Comparison of ENCODE assay signal across 17 cellular contexts in the genomic region with DNA sequence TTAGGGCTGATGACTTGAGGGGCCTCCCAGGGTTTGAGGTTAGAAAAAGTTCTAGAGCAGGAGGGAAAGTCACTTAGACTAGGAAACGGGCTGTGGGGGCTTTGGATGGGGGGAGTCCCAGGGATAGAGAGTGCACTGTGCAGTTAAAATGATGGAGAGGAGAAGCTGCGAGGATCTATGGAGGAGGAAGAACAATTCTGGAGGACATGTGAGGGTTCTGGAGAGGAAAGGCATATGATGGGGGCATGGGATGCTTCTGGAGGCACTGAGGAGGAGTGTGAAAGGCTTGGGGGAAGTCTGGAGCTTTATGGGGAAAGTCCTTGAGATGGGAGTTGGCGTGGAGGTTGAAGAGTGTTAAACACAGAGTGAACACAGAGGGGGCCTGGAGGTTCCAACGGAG. TPM values are rescaled to one million over a fixed set of nuclear protein-coding genes. Genes with fewer than 3 reads are reported as not detected.
A peak's percentile ranks its signal among the peaks of the same experiment; 100 is the strongest.
DNase-seq lines count a peak whose midpoint lies in the region; ATAC-seq and TF ChIP-seq lines count a peak whose summit lies in the region.
"Had no signal": no experiment of that assay in that cellular context is flagged by ENCODE, and none has a peak within 500 bp of the region (broad histone marks: within the 10 kb centered on the region; RNA-seq: fewer than 3 reads in every experiment).

No MANE protein-coding gene starts in this region.

- peak overlapping the region; percentile 80 for H3K4me3 Mint-ChIP-seq in activated CD4-positive, alpha-beta T cell treated with anti-CD3 and anti-CD28 coated beads, Interleukin-2, amount 10 ng/mL, durations not matched to agents 24 days and 14 days
- H3K4me3 Mint-ChIP-seq in IgD-negative memory B cell (peak overlapping the region; percentile 55 to 86 (median 72)), neural progenitor cell (peak overlapping the region; percentile 79)

- H3K4me1 ChIP-seq in neural progenitor cell: peaks cover 9% of the 10 kb centered on the region

- H3K27me3 ChIP-seq in dorsolateral prefrontal cortex (no peaks in the 10 kb centered on the region), neural progenitor cell (peaks cover 29% of the 10 kb centered on the region)

- H3K27me3 Mint-ChIP-seq in activated CD4-positive, alpha-beta T cell treated with anti-CD3 and anti-CD28 coated beads, Interleukin-2, amount 10 ng/mL, durations not matched to agents 24 days and 14 days: peaks cover 20% of the 10 kb centered on the region
- peaks cover 13% of the 10 kb centered on the region for H3K27me3 Mint-ChIP-seq in IgD-negative memory B cell
- H3K27me3 Mint-ChIP-seq in neural progenitor cell (ENCODE audit: insufficient read depth, low read depth): peaks cover 35% of the 10 kb centered on the region

- H3K4me3 ChIP-seq in dorsolateral prefrontal cortex (peak overlapping the region in 42 of 59 donors; percentile 5 to 71 (median 50)), neural progenitor cell (no peak overlapping the region)
- H3K4me3 ChIP-seq: transverse colon had no signal

- peaks cover 47% of the 10 kb centered on the region for H4K20me1 ChIP-seq in neural progenitor cell (ENCODE audit: low read depth)

- peak overlapping the region; percentile 72 for H3K4me2 ChIP-seq in neural progenitor cell

- H2AFZ ChIP-seq in neural progenitor cell (replicated peaks): no peak overlapping the region

- H3F3A ChIP-seq in neural progenitor cell (ENCODE audit: low read depth): peaks cover 25% of the 10 kb centered on the region

- H3K36me3 Mint-ChIP-seq in activated CD4-positive, alpha-beta T cell treated with anti-CD3 and anti-CD28 coated beads, Interleukin-2, amount 10 ng/mL, durations not matched to agents 24 days and 14 days (ENCODE audit: low read depth): peaks cover 23% of the 10 kb centered on the region
- H3K36me3 Mint-ChIP-seq in IgD-negative memory B cell: peaks cover 12% of the 10 kb centered on the region
- no peaks in the 10 kb centered on the region for H3K36me3 Mint-ChIP-seq in neural progenitor cell

- H3K4me1 Mint-ChIP-seq in activated CD4-positive, alpha-beta T cell treated with anti-CD3 and anti-CD28 coated beads, Interleukin-2, amount 10 ng/mL, durations not matched to agents 24 days and 14 days: peaks cover 53% of the 10 kb centered on the region
- peaks cover 13 to 36% (median 27%) of the 10 kb centered on the region in 3 donors for H3K4me1 Mint-ChIP-seq in IgD-negative memory B cell
- H3K4me1 Mint-ChIP-seq in neural progenitor cell: peaks cover 46% of the 10 kb centered on the region

- H3K27ac ChIP-seq in dorsolateral prefrontal cortex (no peak overlapping the region), neural progenitor cell (no peak overlapping the region)
- H3K27ac ChIP-seq: heart left ventricle, spleen, transverse colon had no signal

- H3K9me3 Mint-ChIP-seq in activated CD4-positive, alpha-beta T cell treated with anti-CD3 and anti-CD28 coated beads, Interleukin-2, amount 10 ng/mL, durations not matched to agents 24 days and 14 days: no peaks in the 10 kb centered on the region
- H3K9me3 Mint-ChIP-seq in IgD-negative memory B cell (peaks cover 0 to 4% (median 0%) of the 10 kb centered on the region in 3 donors), neural progenitor cell (no peaks in the 10 kb centered on the region)

- no peaks in the 10 kb centered on the region for H3K9me3 ChIP-seq in neural progenitor cell (ENCODE audit: low read depth)
- H3K9me3 ChIP-seq: heart left ventricle, transverse colon had no signal

- DNase-seq in activated CD4-positive, alpha-beta T cell treated with anti-CD3 and anti-CD28 coated beads, Interleukin-2, amount 10 ng/mL, durations not matched to agents 24 days and 14 days: no peak
- DNase-seq in activated CD4-positive, alpha-beta T cell treated with anti-CD3 and anti-CD28 coated beads, Interleukin-2, amount 50 U/mL, for 1 hour: no peak
- DNase-seq in dorsolateral prefrontal cortex: no peak
- no peak for DNase-seq in neural progenitor cell (ENCODE audit: low spot score)
- DNase-seq in DMS53 treated with DMSO at 0.1 percent for 48 hours (lab: John Stamatoyannopoulos, UW; ENCODE audit: unreplicated experiment): no peak
- DNase-seq: heart left ventricle, NCI-H2029, NCI-H748 treated with DMSO at 0.1 percent for 48 hours, nucleus accumbens, transverse colon had no signal

- H3K36me3 ChIP-seq in neural progenitor cell: no peaks in the 10 kb centered on the region
- H3K36me3 ChIP-seq: heart left ventricle, transverse colon had no signal

- H3K9ac ChIP-seq in neural progenitor cell: no peak overlapping the region

- H3K27ac Mint-ChIP-seq in activated CD4-positive, alpha-beta T cell treated with anti-CD3 and anti-CD28 coated beads, Interleukin-2, amount 10 ng/mL, durations not matched to agents 24 days and 14 days: peak overlapping the region; percentile 27
- H3K27ac Mint-ChIP-seq in IgD-negative memory B cell (peak overlapping the region; percentile 47 to 95 (median 89)), neural progenitor cell (no peak overlapping the region)

- TF ChIP-seq CTCF in dorsolateral prefrontal cortex (IDR thresholded peaks at IDR 0.05 in 54 of 56, conservative IDR thresholded peaks at IDR 0.05 in 2 of 56; ENCODE audit: low read depth in 1 of 56, partially characterized antibody in 56 of 56) (no peak), neural progenitor cell (IDR thresholded peaks at IDR 0.05) (no peak)

- intact Hi-C loops in activated CD4-positive, alpha-beta T cell treated with anti-CD3 and anti-CD28 coated beads, Interleukin-2, amount 10 ng/mL, durations not matched to agents 24 days and 14 days (cut with micrococcal nuclease): loop anchor here (5.0 kb wide), 1 partner anchor 75 kb away; no protein-coding TSS in a partner anchor
- intact Hi-C loops in dorsolateral prefrontal cortex (cut with DNase I): loop anchor here (2.0 to 10.0 kb wide), 5 partner anchors 74 to 400 kb away; partner anchors contain the start of genes ATF5 (in 1 of the 2), MYH14 (in 1 of the 2) and NUP62 (in 1 of the 2)

- ATAC-seq in GM19035 (IDR thresholded peaks at IDR 0.05; ENCODE audit: unreplicated experiment): no peak
- ATAC-seq in HG03342 (IDR thresholded peaks at IDR 0.05; ENCODE audit: unreplicated experiment): no peak
- ATAC-seq: heart left ventricle, left lobe of liver, Right ventricle myocardium inferior had no signal

- peaks cover 10% of the 10 kb centered on the region for H3K79me2 ChIP-seq in neural progenitor cell (ENCODE audit: low read depth)

RNA-seq across cellular contexts. Expression of gene KCNC3, which starts 2.2 kb away (rescaled TPM):
- 20.3 TPM in 2 replicates for total RNA-seq in activated CD4-positive, alpha-beta T cell treated with anti-CD3 and anti-CD28 coated beads, Interleukin-2, amount 10 ng/mL, durations not matched to agents 24 days and 14 days
- not detected for polyA plus RNA-seq in IgD-negative memory B cell
- total RNA-seq in dorsolateral prefrontal cortex (10 to 100 TPM; 15.1 to 99.8 (median 56.4) TPM), neural progenitor cell (ENCODE audit: low replicate concordance) (0.41 and 1.2 TPM in 2 replicates)
- total RNA-seq: bronchial epithelial cell had no signal

RNA-seq across cellular contexts. Expression of gene NAPSA, which starts 38.4 kb away (rescaled TPM):
- total RNA-seq in activated CD4-positive, alpha-beta T cell treated with anti-CD3 and anti-CD28 coated beads, Interleukin-2, amount 10 ng/mL, durations not matched to agents 24 days and 14 days: 13.6 and 18.0 TPM in 2 replicates
- 4.2 TPM for polyA plus RNA-seq in IgD-negative memory B cell
- total RNA-seq in dorsolateral prefrontal cortex (1 to 10 TPM in 101 of 120 experiments, under 1 TPM in 19; 0.28 to 5.4 (median 1.8) TPM), neural progenitor cell (ENCODE audit: low replicate concordance) (0.11 and 2.3 TPM in 2 replicates)

RNA-seq across cellular contexts. Expression of gene NR1H2, which starts 49.2 kb away (rescaled TPM):
- total RNA-seq in activated CD4-positive, alpha-beta T cell treated with anti-CD3 and anti-CD28 coated beads, Interleukin-2, amount 10 ng/mL, durations not matched to agents 24 days and 14 days: 81.4 and 84.7 TPM in 2 replicates
- 130 TPM for polyA plus RNA-seq in IgD-negative memory B cell
- total RNA-seq in dorsolateral prefrontal cortex (10 to 100 TPM; 47.4 to 83.8 (median 64.3) TPM), neural progenitor cell (ENCODE audit: low replicate concordance) (25.4 and 47.2 TPM in 2 replicates)

RNA-seq across cellular contexts. Expression of gene POLD1, which starts 57.1 kb away (rescaled TPM):
- total RNA-seq in activated CD4-positive, alpha-beta T cell treated with anti-CD3 and anti-CD28 coated beads, Interleukin-2, amount 10 ng/mL, durations not matched to agents 24 days and 14 days: 188 and 204 TPM in 2 replicates
- 32.8 TPM for polyA plus RNA-seq in IgD-negative memory B cell
- total RNA-seq in dorsolateral prefrontal cortex (10 to 100 TPM in 85 of 120 experiments, 1 to 10 TPM in 35; 4.5 to 21.9 (median 12.2) TPM), neural progenitor cell (ENCODE audit: low replicate concordance) (36.7 and 123 TPM in 2 replicates)
